7 cellular contexts compared by ENCODE assay signal in genomic region chr3:24496529-24497482, GRCh38. TPM values are rescaled to one million over a fixed set of nuclear protein-coding genes. Genes with fewer than 3 reads are reported as not detected.
A peak's percentile ranks its signal among the peaks of the same experiment; 100 is the strongest.
DNase-seq lines count a peak whose midpoint lies in the region; ATAC-seq and TF ChIP-seq lines count a peak whose summit lies in the region.

No MANE protein-coding gene starts in this region.

- H3K4me1 Mint-ChIP-seq in CD4-positive, alpha-beta T cell (ENCODE audit: low read depth), result no peaks in the 10 kb centered on the region

- H3K9me3 Mint-ChIP-seq in CD4-positive, alpha-beta T cell, result no peaks in the 10 kb centered on the region

- H2AFZ ChIP-seq in SU-DHL-6 (ENCODE audit: low read depth, low read length, severe bottlenecking), result no peak overlapping the region

- H3K4me1 ChIP-seq in HAP-1 (peaks cover 40% of the 10 kb centered on the region), heart left ventricle (peaks cover 0 to 26% (median 14%) of the 10 kb centered on the region in 12 donors)

- no peak overlapping the region for H3K4me2 ChIP-seq in SU-DHL-6 (ENCODE audit: low read depth, low read length, poor library complexity, severe bottlenecking)

- no peaks in the 10 kb centered on the region for H3F3A ChIP-seq in SU-DHL-6 (ENCODE audit: insufficient read depth)

- no peaks in the 10 kb centered on the region for H3K36me3 Mint-ChIP-seq in CD4-positive, alpha-beta T cell (ENCODE audit: low read depth)

- no peaks in the 10 kb centered on the region for H4K20me1 ChIP-seq in SU-DHL-6 (ENCODE audit: low read depth, low read length)

- H3K4me3 ChIP-seq in HAP-1, result no peak overlapping the region
- H3K4me3 ChIP-seq in SU-DHL-6 (ENCODE audit: insufficient read depth, low read length, poor library complexity, severe bottlenecking), result no peak overlapping the region
- H3K4me3 ChIP-seq in heart left ventricle, result peak overlapping the region in 2 of 12 donors; percentile 75 to 84
- H3K4me3 ChIP-seq in retinal pigment epithelial cell (ENCODE audit: low read length), result no peak overlapping the region

- peak; percentile 69 to 90 for DNase-seq in HAP-1 (ENCODE audit: low spot score in 2 of 2)
- DNase-seq in heart left ventricle, result peak; percentile 70 to 85 (median 83)
- peak; percentile 70 for DNase-seq in retinal pigment epithelial cell (ENCODE audit: low read depth)
- DNase-seq in CD4-positive, alpha-beta T cell, result no peak
- no peak for DNase-seq in NCI-H2081 treated with DMSO at 0.1 percent for 48 hours (lab: John Stamatoyannopoulos, UW)

- no peak for TF ChIP-seq POLR2A in heart left ventricle (IDR thresholded peaks at IDR 0.05)

- H3K9me3 ChIP-seq in HAP-1 (no peaks in the 10 kb centered on the region), SU-DHL-6 (ENCODE audit: insufficient read depth, low read length) (no peaks in the 10 kb centered on the region), heart left ventricle (no peaks in the 10 kb centered on the region)
- H3K9me3 ChIP-seq in CD4-positive, alpha-beta T cell (ENCODE audit: control insufficient read depth, low read length), result no peaks in the 10 kb centered on the region

- H3K27me3 Mint-ChIP-seq in CD4-positive, alpha-beta T cell, result peaks cover 60% of the 10 kb centered on the region

- 49 to 57% (median 55%) methylated on average over 16 of the region's 16 CpGs for WGBS in heart left ventricle, 4 donors

- POLR2A ChIA-PET in CD4-positive, alpha-beta T cell (lab: Charles Lee), result no interaction called here

- H3K27me3 ChIP-seq in HAP-1 (ENCODE audit: low read depth), result no peaks in the 10 kb centered on the region
- no peaks in the 10 kb centered on the region for H3K27me3 ChIP-seq in SU-DHL-6 (ENCODE audit: low read length)
- H3K27me3 ChIP-seq in heart left ventricle, result peaks cover 0 to 14% (median 0%) of the 10 kb centered on the region in 9 donors
- H3K27me3 ChIP-seq in CD4-positive, alpha-beta T cell (ENCODE audit: control insufficient read depth, insufficient read depth, low read length), result peaks cover 49% of the 10 kb centered on the region

- no peak overlapping the region for H3K27ac ChIP-seq in SU-DHL-6 (ENCODE audit: low read depth, low read length)
- peak overlapping the region in 8 of 12 donors; percentile 31 to 97 (median 95) for H3K27ac ChIP-seq in heart left ventricle
- no peak overlapping the region for H3K27ac ChIP-seq in CD4-positive, alpha-beta T cell (ENCODE audit: low read depth, low read length)

- CTCF ChIA-PET in CD4-positive, alpha-beta T cell (lab: Charles Lee), result no interaction called here

- in situ Hi-C loops in HAP-1 (cut with MboI; ENCODE audit: low sequenced_read_pairs), result loop anchor here (10.0 to 25.0 kb wide), 2 partner anchors 232 to 510 kb away; no protein-coding TSS in a partner anchor

- no peaks in the 10 kb centered on the region for H3K79me2 ChIP-seq in SU-DHL-6 (ENCODE audit: insufficient read depth, low read length)

- H3K9ac ChIP-seq in SU-DHL-6 (ENCODE audit: low read length), result no peak overlapping the region

- H3K27ac Mint-ChIP-seq in CD4-positive, alpha-beta T cell, result no peak overlapping the region

- peak; percentile 24 for TF ChIP-seq CTCF in SU-DHL-6 (IDR thresholded peaks at IDR 0.05; ENCODE audit: insufficient read depth, low read length, poor library complexity, severe bottlenecking)
- peak; percentile 25 to 61 (median 43) for TF ChIP-seq CTCF in heart left ventricle (IDR thresholded peaks at IDR 0.05)
- TF ChIP-seq CTCF in retinal pigment epithelial cell (conservative IDR thresholded peaks at IDR 0.05; ENCODE audit: low read depth, low read length), result peak; percentile 74
- TF ChIP-seq CTCF in CD4-positive, alpha-beta T cell (IDR thresholded peaks at IDR 0.05), result no peak

- intact Hi-C loops in heart left ventricle (cut with DNase I), result loop anchor here in 9 of 10 donors (2.0 to 10.0 kb wide), 9 partner anchors 24 to 502 kb away; no protein-coding TSS in a partner anchor
- intact Hi-C loops in CD4-positive, alpha-beta T cell (cut with DNase I, micrococcal nuclease), result no loop called here

- no peaks in the 10 kb centered on the region for H3K9me2 ChIP-seq in SU-DHL-6 (replicated peaks; ENCODE audit: insufficient read depth, low read length)

- no peak overlapping the region for H3K4me3 Mint-ChIP-seq in CD4-positive, alpha-beta T cell

- ATAC-seq in heart left ventricle, result peak; percentile 2 to 39 (median 10)
- ATAC-seq in CD4-positive, alpha-beta T cell (ENCODE audit: poor library complexity), result no peak
- no peak for ATAC-seq in GM21390 (IDR thresholded peaks at IDR 0.05; ENCODE audit: unreplicated experiment)

- H3K36me3 ChIP-seq in HAP-1 (replicated peaks) (no peaks in the 10 kb centered on the region), SU-DHL-6 (ENCODE audit: low read length) (no peaks in the 10 kb centered on the region), heart left ventricle (no peaks in the 10 kb centered on the region)

RNA-seq across cellular contexts. Expression of gene THRB, which starts 2.2 kb away (rescaled TPM):
- 10 to 100 TPM; 14.9 to 28.5 (median 21.6) TPM for total RNA-seq in heart left ventricle
- 10 to 100 TPM in 1 of 2 donors, 1 to 10 TPM in 1; 4.8 to 11.1 TPM for polyA plus RNA-seq in heart left ventricle
- not detected for total RNA-seq in CD4-positive, alpha-beta T cell

Comparison
In these comparisons a context has a peak if more than half of its experiments do, and no peak if none do; other contexts are left out.
1. DNase-seq: peak in HAP-1 (2 of 2), heart left ventricle (5 of 5) and retinal pigment epithelial cell (single experiment); none in CD4-positive, alpha-beta T cell (0 of 10) and NCI-H2081 treated with DMSO at 0.1 percent for 48 hours (single experiment).
2. H3K27ac ChIP-seq: peak in heart left ventricle (8 of 12); none in SU-DHL-6 (single experiment) and CD4-positive, alpha-beta T cell (single experiment).
3. ATAC-seq: peak in heart left ventricle (4 of 4); none in CD4-positive, alpha-beta T cell (single experiment) and GM21390 (single experiment).
4. RNA of gene THRB, which starts 2.2 kb away (total RNA-seq): 14.9 to 28.5 TPM in heart left ventricle; not detected in CD4-positive, alpha-beta T cell; every median in the first group is over 10 times any median in the second.
5. intact Hi-C loops: an anchor here in heart left ventricle (2.0 to 10.0 kb wide); none called in CD4-positive, alpha-beta T cell.